9 cellular contexts compared by ENCODE assay signal in the genomic region with DNA sequence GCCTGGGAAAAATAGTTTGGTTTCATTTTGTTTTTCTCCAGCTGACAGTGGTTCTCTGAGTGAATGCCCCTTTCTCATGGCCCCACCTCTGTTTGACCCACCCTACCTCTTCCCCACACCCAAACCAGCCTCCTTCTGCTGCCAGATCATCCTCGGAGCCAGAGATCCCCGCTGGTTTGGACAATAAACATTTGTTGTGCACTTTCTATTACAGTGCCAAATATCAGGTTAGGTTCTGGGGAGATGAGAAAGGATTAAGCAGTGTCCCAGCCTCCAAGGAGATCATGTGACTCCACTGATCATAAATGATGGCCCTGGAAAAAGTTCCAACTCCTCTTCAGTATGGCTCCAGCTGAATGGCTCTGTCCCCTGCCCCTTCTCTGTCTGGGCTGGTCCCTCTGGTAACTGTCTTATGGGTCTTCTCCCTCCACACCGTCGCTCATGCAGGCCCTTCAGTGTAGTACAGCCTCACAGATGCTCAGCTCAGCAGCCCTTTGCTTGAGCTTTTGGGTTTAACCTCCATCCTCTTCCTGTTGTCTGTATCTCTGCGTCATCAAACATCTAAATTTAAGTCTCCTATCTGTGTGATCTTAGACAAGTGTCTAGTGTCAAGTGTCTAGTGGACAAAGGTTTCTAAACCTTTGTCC. TPM values are rescaled to one million over a fixed set of nuclear protein-coding genes. Genes with fewer than 3 reads are reported as not detected.
DNase-seq lines count a peak whose midpoint lies in the region; ATAC-seq and TF ChIP-seq lines count a peak whose summit lies in the region.
"Had no signal": no experiment of that assay in that cellular context is flagged by ENCODE, and none has a peak within 500 bp of the region (broad histone marks: within the 10 kb centered on the region; RNA-seq: fewer than 3 reads in every experiment).

No MANE protein-coding gene starts in this region.

- peaks cover 82% of the 10 kb centered on the region for H3K4me1 Mint-ChIP-seq in T-helper 2 cell treated with Interferon-gamma antibody and Interleukin-4, amounts not matched to agents 5 μg/mL and 100 μg/mL, for 36 hours (ENCODE audit: low read depth)

- H3K27ac ChIP-seq in effector memory CD4-positive, alpha-beta T cell (ENCODE audit: insufficient read depth, low read length, poor library complexity, severe bottlenecking) = peak overlapping the region; percentile 95
- H3K27ac ChIP-seq in gastrocnemius medialis = peak overlapping the region; percentile 32 to 68 (median 60)

- in situ Hi-C loops in gastrocnemius medialis (cut with MboI; ENCODE audit: low sequenced_read_pairs in 4 of 4) = no loop called here

- H3K4me3 Mint-ChIP-seq in T-helper 2 cell treated with Interferon-gamma antibody and Interleukin-4, amounts not matched to agents 5 μg/mL and 100 μg/mL, for 36 hours = peak overlapping the region; percentile 84
- H3K4me3 Mint-ChIP-seq: GM23338 had no signal

- no peak for TF ChIP-seq CTCF in gastrocnemius medialis (IDR thresholded peaks at IDR 0.05 in 4 of 5, conservative IDR thresholded peaks at IDR 0.05 in 1 of 5)

- no peak for TF ChIP-seq POLR2A in gastrocnemius medialis (IDR thresholded peaks at IDR 0.05)

- no peak for DNase-seq in T-helper 2 cell treated with Interferon-gamma antibody and Interleukin-4, amounts not matched to agents 5 μg/mL and 100 μg/mL, for 36 hours (ENCODE audit: low spot score)
- peak; percentile 57 to 63 (median 57) for DNase-seq in effector memory CD4-positive, alpha-beta T cell
- DNase-seq in gastrocnemius medialis (no peak), NCI-H1105 (lab: John Stamatoyannopoulos, UW) (no peak), NCI-H510A treated with DMSO at 0.1 percent for 48 hours (lab: John Stamatoyannopoulos, UW) (no peak), NCI-H1048 (lab: John Stamatoyannopoulos, UW) (no peak), T1000 (lab: John Stamatoyannopoulos, UW) (no peak)

- intact Hi-C loops in gastrocnemius medialis (cut with DNase I; ENCODE audit: low total_unique reads) = no loop called here

- ATAC-seq in GM18502 (IDR thresholded peaks at IDR 0.05; ENCODE audit: poor library complexity, unreplicated experiment) (peak; percentile 19), gastrocnemius medialis (no peak)
- ATAC-seq: GM23338 had no signal

- peak overlapping the region; percentile 99 for H3K27ac Mint-ChIP-seq in T-helper 2 cell treated with Interferon-gamma antibody and Interleukin-4, amounts not matched to agents 5 μg/mL and 100 μg/mL, for 36 hours
- H3K27ac Mint-ChIP-seq: GM23338 had no signal

- H3K4me1 ChIP-seq in effector memory CD4-positive, alpha-beta T cell (ENCODE audit: control insufficient read depth, insufficient read depth, low read length, poor library complexity, severe bottlenecking) = peaks cover 69% of the 10 kb centered on the region
- H3K4me1 ChIP-seq in gastrocnemius medialis = peaks cover 3 to 15% of the 10 kb centered on the region in 2 donors

- peaks cover 24% of the 10 kb centered on the region for H3K36me3 Mint-ChIP-seq in T-helper 2 cell treated with Interferon-gamma antibody and Interleukin-4, amounts not matched to agents 5 μg/mL and 100 μg/mL, for 36 hours (ENCODE audit: low read depth)

- no peaks in the 10 kb centered on the region for H3K9me3 ChIP-seq in effector memory CD4-positive, alpha-beta T cell (ENCODE audit: control insufficient read depth, low read length)
- H3K9me3 ChIP-seq in gastrocnemius medialis = no peaks in the 10 kb centered on the region

- H3K4me3 ChIP-seq in effector memory CD4-positive, alpha-beta T cell (ENCODE audit: insufficient read depth, low read depth, low read length, poor library complexity, severe bottlenecking) = peak overlapping the region; percentile 36
- peak overlapping the region in 1 of 4 donors; percentile 40 for H3K4me3 ChIP-seq in gastrocnemius medialis
- H3K4me3 ChIP-seq: GM23338 had no signal

- peaks cover 30% of the 10 kb centered on the region for H3K9me3 Mint-ChIP-seq in T-helper 2 cell treated with Interferon-gamma antibody and Interleukin-4, amounts not matched to agents 5 μg/mL and 100 μg/mL, for 36 hours
- H3K9me3 Mint-ChIP-seq: GM23338 had no signal

- H3K27me3 ChIP-seq in effector memory CD4-positive, alpha-beta T cell (replicated peaks; ENCODE audit: control insufficient read depth, insufficient read depth, low read length, poor library complexity, severe bottlenecking) = no peaks in the 10 kb centered on the region
- no peaks in the 10 kb centered on the region for H3K27me3 ChIP-seq in gastrocnemius medialis

- no peaks in the 10 kb centered on the region for H3K27me3 Mint-ChIP-seq in T-helper 2 cell treated with Interferon-gamma antibody and Interleukin-4, amounts not matched to agents 5 μg/mL and 100 μg/mL, for 36 hours (ENCODE audit: low read depth)

- no peaks in the 10 kb centered on the region for H3K36me3 ChIP-seq in effector memory CD4-positive, alpha-beta T cell (ENCODE audit: control insufficient read depth, insufficient read depth, low read length)
- H3K36me3 ChIP-seq in gastrocnemius medialis = no peaks in the 10 kb centered on the region

RNA-seq across cellular contexts. Expression of gene SERPINB1, which starts 17.1 kb away (rescaled TPM):
- total RNA-seq in gastrocnemius medialis = 10 to 100 TPM; 14.0 to 29.9 (median 24.9) TPM

RNA-seq across cellular contexts. Expression of gene SERPINB9, which starts 44.3 kb away (rescaled TPM):
- total RNA-seq in gastrocnemius medialis = 1 to 10 TPM; 1.0 to 2.1 (median 1.6) TPM

Comparison
In these comparisons a context has a peak if more than half of its experiments do, and no peak if none do; other contexts are left out.
1. DNase-seq: peak in effector memory CD4-positive, alpha-beta T cell (3 of 3); none in T-helper 2 cell treated with Interferon-gamma antibody and Interleukin-4, amounts not matched to agents 5 μg/mL and 100 μg/mL, for 36 hours (single experiment), gastrocnemius medialis (0 of 2), NCI-H1105 (single experiment), NCI-H510A treated with DMSO at 0.1 percent for 48 hours (single experiment), NCI-H1048 (single experiment) and T1000 (single experiment).